In genomic region chr15:83838763-83839162, GRCh38 we compare ENCODE assay signal across 33 cellular contexts.
"Had no signal": no experiment of that assay in that cellular context is flagged by ENCODE, and none has a peak within 500 bp of the region (broad histone marks: within the 10 kb centered on the region; RNA-seq: fewer than 3 reads in every experiment).

No MANE protein-coding gene starts in this region.

- H3K36me3 ChIP-seq: adrenal gland, ascending aorta, brain microvascular endothelial cell, breast epithelium, cardiac muscle cell had no signal

- H3K27ac ChIP-seq: adrenal gland, ascending aorta, body of pancreas, brain microvascular endothelial cell, breast epithelium, cardiac muscle cell had no signal

- DNase-seq: activated effector memory CD4-positive, alpha-beta T cell treated with anti-CD3 and anti-CD28 coated beads, Interleukin-2, amount 50 U/mL, for 16 hours; activated effector memory CD4-positive, alpha-beta T cell treated with Interleukin-2 at 50 U/mL for 16 hours; activated gamma-delta T cell; activated gamma-delta T cell treated with Interleukin-2 at 50 U/mL for 16 hours; activated naive CD4-positive, alpha-beta T cell; activated naive CD4-positive, alpha-beta T cell treated with anti-CD3 and anti-CD28 coated beads for 36 hours; activated naive CD4-positive, alpha-beta T cell treated with anti-CD3 and anti-CD28 coated beads, Interleukin-2, amount 10 ng/mL, durations not matched to agents 7 days and 5 days; activated naive CD4-positive, alpha-beta T cell treated with anti-CD3 and anti-CD28 coated beads, Interleukin-2, amount 50 U/mL, for 16 hours; activated naive CD4-positive, alpha-beta T cell treated with Interleukin-2 at 50 U/mL for 16 hours; activated naive CD8-positive, alpha-beta T cell treated with anti-CD3 and anti-CD28 coated beads for 36 hours; activated naive CD8-positive, alpha-beta T cell treated with anti-CD3 and anti-CD28 coated beads, Interleukin-2, amount 10 ng/mL, durations not matched to agents 7 days and 5 days; activated naive CD8-positive, alpha-beta T cell treated with anti-CD3 and anti-CD28 coated beads, Interleukin-2, amount 50 U/mL, for 24 hours; activated T-cell treated with anti-CD3 and anti-CD28 coated beads, Interleukin-2, amount 50 U/mL, for 1 hour; activated T-cell treated with anti-CD3 and anti-CD28 coated beads, Interleukin-2, amount 50 U/mL, for 24 hours; activated T-cell treated with anti-CD3 and anti-CD28 coated beads, Interleukin-2, amount 50 U/mL, for 4 hours; activated T-cell treated with anti-CD3 and anti-CD28 coated beads, Interleukin-2, amount 50 U/mL, for 48 hours; activated T-cell treated with anti-CD3 and anti-CD28 coated beads, Interleukin-2, amount 50 U/mL, for 72 hours; adrenal gland; amniotic stem cell; amygdala; anterior cingulate cortex; aorta; body of pancreas; brain microvascular endothelial cell; central memory CD4-positive, alpha-beta T cell; cerebellar nuclear complex had no signal

- H3K4me3 ChIP-seq: adrenal gland, ascending aorta, body of pancreas, breast epithelium, cardiac muscle cell had no signal

- H3K27me3 ChIP-seq: adrenal gland, ascending aorta, body of pancreas, brain microvascular endothelial cell, breast epithelium, cardiac muscle cell had no signal

- ATAC-seq: activated naive CD4-positive, alpha-beta T cell treated with anti-CD3 and anti-CD28 coated beads, Interleukin-2, amount 50 U/mL, for 72 hours; activated naive CD8-positive, alpha-beta T cell treated with anti-CD3 and anti-CD28 coated beads, Interleukin-2, amount 50 U/mL, for 24 hours; activated T-cell treated with anti-CD3 and anti-CD28 coated beads, Interleukin-2, amount 50 U/mL, for 4 hours; activated T-cell treated with anti-CD3 and anti-CD28 coated beads, Interleukin-2, amount 50 U/mL, for 72 hours; activated T-helper 17 cell treated with anti-CD3 and anti-CD28 coated beads, Interleukin-2, amount 50 U/mL, for 72 hours; body of pancreas had no signal

- H3K4me1 ChIP-seq: adrenal gland, body of pancreas, breast epithelium had no signal

- FAIRE-seq: astrocyte, bronchial epithelial cell had no signal

- H3K9me3 ChIP-seq: adrenal gland, ascending aorta, body of pancreas, breast epithelium had no signal
